Comparison of ENCODE assay signal across 20 cellular contexts in genomic region chr9:130421154-130421801, GRCh38. TPM values are rescaled to one million over a fixed set of nuclear protein-coding genes. Genes with fewer than 3 reads are reported as not detected.
DNase-seq lines count a peak whose midpoint lies in the region; ATAC-seq and TF ChIP-seq lines count a peak whose summit lies in the region.
"Had no signal": no experiment of that assay in that cellular context is flagged by ENCODE, and none has a peak within 500 bp of the region (broad histone marks: within the 10 kb centered on the region; RNA-seq: fewer than 3 reads in every experiment).

No MANE protein-coding gene starts in this region.

- H3K4me2 ChIP-seq in GM23248 (ENCODE audit: unreplicated experiment) (peak overlapping the region; percentile 29), IMR-90 (ENCODE audit: low read depth, low read length) (0 out of 2 replicates have a peak overlapping the region, but pooled peaks have one; percentile 1), osteoblast (ENCODE audit: insufficient read depth, low read length) (peak overlapping the region; percentile 22)

- H4K5ac ChIP-seq in IMR-90 (ENCODE audit: low read depth, low read length): 0 out of 2 replicates have a peak overlapping the region, but pooled peaks have one; percentile 6

- H3K9me3 ChIP-seq in GM23248 (ENCODE audit: low read depth) (no peaks in the 10 kb centered on the region), IMR-90 (ENCODE audit: control insufficient read depth, insufficient read depth, low read length) (no peaks in the 10 kb centered on the region), ectodermal cell (ENCODE audit: control insufficient read depth, low read length) (no peaks in the 10 kb centered on the region), osteoblast (ENCODE audit: low read depth, low read length) (no peaks in the 10 kb centered on the region)
- H3K9me3 ChIP-seq: heart right ventricle, left lung, Peyer's patch, psoas muscle, thoracic aorta had no signal

- H3K27me3 ChIP-seq in GM23248 (replicated peaks; ENCODE audit: insufficient read depth) (no peaks in the 10 kb centered on the region), IMR-90 (ENCODE audit: control insufficient read depth, insufficient read depth, low read length) (peaks cover 9% of the 10 kb centered on the region), ectodermal cell (ENCODE audit: control insufficient read depth, insufficient read depth, low read length, poor library complexity, severe bottlenecking) (peaks cover 3% of the 10 kb centered on the region), osteoblast (ENCODE audit: insufficient read depth, low read length) (no peaks in the 10 kb centered on the region)
- H3K27me3 ChIP-seq: cardiac muscle cell, heart right ventricle, left lung, Peyer's patch had no signal

- H3K4me1 ChIP-seq in GM23248 (ENCODE audit: insufficient read depth): 0 out of 2 replicates have a peak, but pooled peaks cover 4% of the 10 kb centered on the region
- H3K4me1 ChIP-seq in IMR-90 (ENCODE audit: control insufficient read depth, insufficient read depth, low read length): peaks cover 13% of the 10 kb centered on the region
- peaks cover 8% of the 10 kb centered on the region for H3K4me1 ChIP-seq in ectodermal cell (ENCODE audit: control insufficient read depth, insufficient read depth, low read length)
- peaks cover 13% of the 10 kb centered on the region for H3K4me1 ChIP-seq in osteoblast (ENCODE audit: insufficient read depth, low read length)
- H3K4me1 ChIP-seq: left lung, psoas muscle had no signal

- WGBS in GM23248 (ENCODE audit: low coverage in 1 of 2, low lambda C conversion rate in 2 of 2, missing lambda C conversion rate in 2 of 2), 2 experiments: 82 to 85% methylated on average over 17 of the region's 17 CpGs
- 66% methylated on average over 8 of the region's 17 CpGs; no CpG with 5 or more reads in 1 of the 2 experiments for WGBS in IMR-90 (ENCODE audit: extremely low coverage in 2 of 2, insufficient read length in 1 of 2), 2 experiments
- WGBS in ectodermal cell, 2 experiments: 74 to 76% methylated on average over 16 to 17 of the region's 17 CpGs

- peak overlapping the region; percentile 70 for H2BK120ac ChIP-seq in IMR-90 (ENCODE audit: low read depth, low read length)

- H2AFZ ChIP-seq in GM23248: no peak overlapping the region
- peak overlapping the region; percentile 57 for H2AFZ ChIP-seq in IMR-90 (replicated peaks; ENCODE audit: low read length, poor library complexity)
- H2AFZ ChIP-seq in osteoblast (ENCODE audit: low read length): no peak overlapping the region

- no TSS peak for BruUV-seq in IMR-90 (replicated peaks; lab: Mats Ljungman, UMichigan)

- no peaks in the 10 kb centered on the region for H4K20me1 ChIP-seq in GM23248 (ENCODE audit: insufficient read depth)
- H4K20me1 ChIP-seq in IMR-90 (ENCODE audit: insufficient read depth, low read length): no peaks in the 10 kb centered on the region
- H4K20me1 ChIP-seq in osteoblast (ENCODE audit: insufficient read depth, low read length): no peaks in the 10 kb centered on the region

- H3K56ac ChIP-seq in IMR-90 (ENCODE audit: extremely low read depth, insufficient read depth, low read length): no peak overlapping the region

- H3F3A ChIP-seq in GM23248 (ENCODE audit: insufficient read depth): no peaks in the 10 kb centered on the region

- peak overlapping the region; percentile 69 for H3K4ac ChIP-seq in IMR-90 (ENCODE audit: low read depth, low read length)

- CTCF ChIA-PET in IMR-90 (lab: Yijun Ruan, JAX): interaction anchor here (1.0 kb wide), 1 partner anchor 10 kb away, joined by 3 read pairs; no protein-coding TSS in a partner anchor

- 0 out of 3 replicates have a peak overlapping the region, but pooled peaks have one; percentile 48 for H2BK15ac ChIP-seq in IMR-90 (ENCODE audit: low read depth, low read length)

- DNase-seq in GM23248: no peak
- no peak for DNase-seq in IMR-90
- DNase-seq in osteoblast (ENCODE audit: insufficient read length, low spot score, missing footprints): no peak
- DNase-seq in AG08396 (ENCODE audit: low spot score): no peak
- no peak for DNase-seq in medulla oblongata (ENCODE audit: extremely low spot score)
- DNase-seq: activated CD4-positive, alpha-beta memory T cell treated with anti-CD3 and anti-CD28 coated beads, Interleukin-2, amount 10 ng/mL, durations not matched to agents 7 days and 5 days; activated naive CD4-positive, alpha-beta T cell; activated T-cell treated with anti-CD3 and anti-CD28 coated beads, Interleukin-2, amount 50 U/mL, for 1 hour; heart right ventricle; Karpas-422; left lung; nephron progenitor cell; Peyer's patch; psoas muscle; small intestine had no signal

- H3K27ac ChIP-seq in GM23248 (no peak overlapping the region), IMR-90 (ENCODE audit: insufficient read depth, low read length) (peak overlapping the region; percentile 21), ectodermal cell (ENCODE audit: insufficient read depth, low read depth, low read length, poor library complexity, severe bottlenecking) (peak overlapping the region; percentile 18), osteoblast (ENCODE audit: low read depth, low read length) (no peak overlapping the region)
- H3K27ac ChIP-seq: cardiac muscle cell, heart right ventricle, left lung, Peyer's patch, psoas muscle, thoracic aorta had no signal

- H3K79me2 ChIP-seq in GM23248 (ENCODE audit: insufficient read depth): no peaks in the 10 kb centered on the region
- H3K79me2 ChIP-seq in osteoblast (ENCODE audit: insufficient read depth, low read length): no peaks in the 10 kb centered on the region

- peak; percentile 46 for ATAC-seq in IMR-90 (ENCODE audit: low read depth)
- ATAC-seq in HG03565 (IDR thresholded peaks at IDR 0.05; ENCODE audit: unreplicated experiment): no peak
- ATAC-seq: heart right ventricle; left lung; psoas muscle; stimulated activated memory B cell treated with anti-CD40 and anti-IgM and Interleukin-4, amounts not matched to agents 10 μg/mL and 1 μg/mL and 100 μg/mL, for 72 hours had no signal

- H3K9ac ChIP-seq in GM23248 (no peak overlapping the region), IMR-90 (ENCODE audit: low read depth, low read length) (no peak overlapping the region)

- no peak overlapping the region for H2BK5ac ChIP-seq in IMR-90 (ENCODE audit: low read depth, low read length, poor library complexity, severe bottlenecking)

- H3K18ac ChIP-seq in IMR-90 (ENCODE audit: low read depth, low read length): peak overlapping the region; percentile 55; the same call in 1 of the 2 replicates

- H4K91ac ChIP-seq in IMR-90 (ENCODE audit: insufficient read depth, low read depth, low read length): peak overlapping the region; percentile 58; the same call in 1 of the 2 replicates

- H3K36me3 ChIP-seq in GM23248 (ENCODE audit: low read depth) (no peaks in the 10 kb centered on the region), IMR-90 (ENCODE audit: control insufficient read depth, insufficient read depth, low read length) (no peaks in the 10 kb centered on the region), ectodermal cell (ENCODE audit: control insufficient read depth, insufficient read depth, low read length) (no peaks in the 10 kb centered on the region), osteoblast (ENCODE audit: insufficient read depth, low read length) (no peaks in the 10 kb centered on the region)
- H3K36me3 ChIP-seq: cardiac muscle cell, left lung, thoracic aorta had no signal

- no peaks in the 10 kb centered on the region for H3K9me2 ChIP-seq in GM23248 (ENCODE audit: insufficient read depth)

- H2BK20ac ChIP-seq in IMR-90 (ENCODE audit: low read depth, low read length): peak overlapping the region; percentile 26; the same call in 1 of the 2 replicates

- POLR2A ChIA-PET in IMR-90 (lab: Charles Lee; ENCODE audit: unreplicated experiment): no interaction called here

- no peak overlapping the region for H3K4me3 ChIP-seq in GM23248
- no peak overlapping the region for H3K4me3 ChIP-seq in IMR-90 (ENCODE audit: insufficient read depth, low read depth, low read length)
- H3K4me3 ChIP-seq in ectodermal cell (ENCODE audit: insufficient read depth, low read depth, low read length): no peak overlapping the region
- no peak overlapping the region for H3K4me3 ChIP-seq in osteoblast (ENCODE audit: insufficient read depth, low read length)
- H3K4me3 ChIP-seq: cardiac muscle cell, heart right ventricle, left lung, Peyer's patch, psoas muscle, thoracic aorta had no signal

- intact Hi-C loops in IMR-90 (cut with micrococcal nuclease): no loop called here

- no peak for TF ChIP-seq POLR2A in IMR-90 (IDR thresholded peaks at IDR 0.05; ENCODE audit: low read depth, low read length)

- TF ChIP-seq CTCF in IMR-90 (conservative IDR thresholded peaks at IDR 0.05; ENCODE audit: low read depth, low read length) (no peak), osteoblast (IDR thresholded peaks at IDR 0.05; ENCODE audit: extremely low read depth, low read depth, low read length) (no peak)

- H4K8ac ChIP-seq in IMR-90 (ENCODE audit: low read depth in 2 of 2, low read length in 2 of 2): peak overlapping the region; percentile 3 to 20; a peak in 2 of 4 replicates

- H3K79me1 ChIP-seq in IMR-90 (ENCODE audit: low read depth in 1 of 2, low read length in 2 of 2): no peaks in the 10 kb centered on the region

- H2AK9ac ChIP-seq in IMR-90 (replicated peaks; ENCODE audit: low read depth, low read length, poor library complexity): no peak overlapping the region

- in situ Hi-C loops in GM23248 (cut with MboI) (no loop called here), IMR-90 (cut with MboI; ENCODE audit: low sequenced_read_pairs) (no loop called here)

- dilution Hi-C loops in IMR-90 (cut with HindIII; ENCODE audit: low sequenced_read_pairs, unreplicated experiment): no loop called here

- H3K14ac ChIP-seq in IMR-90 (replicated peaks; ENCODE audit: low read depth, low read length): peak overlapping the region; percentile 69; the same call in 1 of the 2 replicates

- no peak for TF ChIP-seq RAD21 in IMR-90 (IDR thresholded peaks at IDR 0.05; ENCODE audit: low read length)

- H3K23ac ChIP-seq in IMR-90 (ENCODE audit: low read depth, low read length): 0 out of 2 replicates have a peak overlapping the region, but pooled peaks have one; percentile 3

- H3K9me1 ChIP-seq in IMR-90 (ENCODE audit: insufficient read depth, low read length): no peaks in the 10 kb centered on the region

- peak overlapping the region; percentile 64 for H2AK5ac ChIP-seq in IMR-90 (ENCODE audit: low read depth, low read length)

TF ChIP-seq in IMR-90, 13 proteins besides CTCF, POLR2A, EP300 and RAD21 (continues in another document):
- no peak for TF ChIP-seq RCOR1 (IDR thresholded peaks at IDR 0.05; ENCODE audit: insufficient replicate concordance, low read length)
- no peak for TF ChIP-seq CHD1 (IDR thresholded peaks at IDR 0.05; ENCODE audit: low read depth, low read length)

RNA-seq across cellular contexts. Expression of gene ASS1, which starts 23.5 kb away (rescaled TPM):
- total RNA-seq in GM23248 (2014; rRNA removed; shearing (Covaris generic)): 182 and 216 TPM in 2 replicates
- polyA plus RNA-seq in GM23248 (2016; fragmentation: Nextera tagmentation; extraction: Ambion mirVana): 120 and 124 TPM in 2 replicates
- 31.1 and 39.6 TPM in 2 replicates for total RNA-seq in IMR-90 (2012; rRNA removed)
- 39.7 and 41.9 TPM in 2 replicates for polyA plus RNA-seq in IMR-90 (2012; rRNA removed)
- polyA plus RNA-seq in IMR-90 (2012; cell fraction: cytosol; rRNA removed): 48.3 and 61.6 TPM in 2 replicates
- polyA plus RNA-seq in IMR-90 (2012; cell fraction: nucleus; rRNA removed; ENCODE audit: low replicate concordance): 23.9 and 27.2 TPM in 2 replicates
- 52.4 TPM for polyA plus RNA-seq in ectodermal cell (2013, experiment 1 of 4)
- polyA plus RNA-seq in ectodermal cell (2013, experiment 2 of 4): 41.4 TPM
- 31.3 TPM for polyA plus RNA-seq in ectodermal cell (2013, experiment 3 of 4)
- 32.5 TPM for polyA plus RNA-seq in ectodermal cell (2013, experiment 4 of 4)
- total RNA-seq in osteoblast: 134 and 195 TPM in 2 replicates

Comparison
In these comparisons a context has a peak if more than half of its experiments do, and no peak if none do; other contexts are left out.
1. H3K27ac ChIP-seq: peak in IMR-90 (single experiment) and ectodermal cell (single experiment); none in GM23248 (single experiment) and osteoblast (single experiment).
2. Peak in every context shown above with its lines, with median percentiles within 50 percentile points of each other: H3K4me2 ChIP-seq.